13 cellular contexts compared by ENCODE assay signal in genomic region chr1:110477041-110477440, GRCh38. TPM values are rescaled to one million over a fixed set of nuclear protein-coding genes. Genes with fewer than 3 reads are reported as not detected.
A peak's percentile ranks its signal among the peaks of the same experiment; 100 is the strongest.
DNase-seq lines count a peak whose midpoint lies in the region; ATAC-seq and TF ChIP-seq lines count a peak whose summit lies in the region.
"Had no signal": no experiment of that assay in that cellular context is flagged by ENCODE, and none has a peak within 500 bp of the region (broad histone marks: within the 10 kb centered on the region; RNA-seq: fewer than 3 reads in every experiment).

No MANE protein-coding gene starts in this region.

- H3K4me3 ChIP-seq in SK-N-SH (ENCODE audit: low read depth in 2 of 2, low read length in 1 of 2) (no peak overlapping the region), fibroblast of villous mesenchyme (ENCODE audit: low read depth, low read length) (no peak overlapping the region)

- peak; percentile 81 for ATAC-seq in stimulated activated naive CD8-positive, alpha-beta T cell treated with anti-CD3 and anti-CD28 coated beads, Interleukin-15, Interleukin-2, amounts not matched to agents 100 U/mL and 50 U/mL, for 24 hours
- ATAC-seq in natural killer cell treated with Interleukin-12 subunit alpha and Interleukin-12 subunit beta and Interleukin-15 and Interleukin-18, amount 100 ng/mL, for 72 hours = no peak
- ATAC-seq in HG02623 (IDR thresholded peaks at IDR 0.05; ENCODE audit: unreplicated experiment) = no peak

- H3K4me3 Mint-ChIP-seq in natural killer cell treated with Interleukin-12 subunit alpha and Interleukin-12 subunit beta and Interleukin-15 and Interleukin-18, amount 100 ng/mL, for 72 hours = no peak overlapping the region
- H3K4me3 Mint-ChIP-seq: activated CD4-positive, alpha-beta memory T cell treated with anti-CD3 and anti-CD28 coated beads for 36 hours; dendritic cell treated with granulocyte-macrophage colony-stimulating factor and Interleukin-4, amounts not matched to agents 40 ng/mL and 50 ng/mL, for 4 days; H9 had no signal

- POLR2A ChIA-PET in SK-N-SH (lab: Yijun Ruan, JAX) = no interaction called here

- no peaks in the 10 kb centered on the region for H3K9me3 Mint-ChIP-seq in natural killer cell treated with Interleukin-12 subunit alpha and Interleukin-12 subunit beta and Interleukin-15 and Interleukin-18, amount 100 ng/mL, for 72 hours
- H3K9me3 Mint-ChIP-seq: activated CD4-positive, alpha-beta memory T cell treated with anti-CD3 and anti-CD28 coated beads for 36 hours; dendritic cell treated with granulocyte-macrophage colony-stimulating factor and Interleukin-4, amounts not matched to agents 40 ng/mL and 50 ng/mL, for 4 days; H9 had no signal

- TF ChIP-seq CTCF in SK-N-SH (IDR thresholded peaks at IDR 0.05) = no peak
- no peak for TF ChIP-seq CTCF in fibroblast of villous mesenchyme (IDR thresholded peaks at IDR 0.05; ENCODE audit: insufficient read depth, low read depth, low read length)

- H3K36me3 ChIP-seq in SK-N-SH (replicated peaks in 1 of 2; ENCODE audit: control insufficient read depth in 1 of 2, insufficient read depth in 2 of 2, low read length in 1 of 2) = no peaks in the 10 kb centered on the region

- H3K27ac Mint-ChIP-seq in natural killer cell treated with Interleukin-12 subunit alpha and Interleukin-12 subunit beta and Interleukin-15 and Interleukin-18, amount 100 ng/mL, for 72 hours = no peak overlapping the region
- H3K27ac Mint-ChIP-seq: activated CD4-positive, alpha-beta memory T cell treated with anti-CD3 and anti-CD28 coated beads for 36 hours; dendritic cell treated with granulocyte-macrophage colony-stimulating factor and Interleukin-4, amounts not matched to agents 40 ng/mL and 50 ng/mL, for 4 days had no signal

- H3K27me3 Mint-ChIP-seq in natural killer cell treated with Interleukin-12 subunit alpha and Interleukin-12 subunit beta and Interleukin-15 and Interleukin-18, amount 100 ng/mL, for 72 hours = peaks cover 0 to 9% of the 10 kb centered on the region in 2 donors
- H3K27me3 Mint-ChIP-seq: activated CD4-positive, alpha-beta memory T cell treated with anti-CD3 and anti-CD28 coated beads for 36 hours had no signal

- CTCF ChIA-PET in SK-N-SH (lab: Yijun Ruan, JAX) = interaction anchor here (1.0 to 13.4 kb wide), 4 partner anchors 10 to 65 kb away, joined by 3 to 132 read pairs (median 6); no protein-coding TSS in a partner anchor

- H3K79me2 ChIP-seq in SK-N-SH (ENCODE audit: insufficient read depth) = no peaks in the 10 kb centered on the region

- no peaks in the 10 kb centered on the region for H3K36me3 Mint-ChIP-seq in natural killer cell treated with Interleukin-12 subunit alpha and Interleukin-12 subunit beta and Interleukin-15 and Interleukin-18, amount 100 ng/mL, for 72 hours
- H3K36me3 Mint-ChIP-seq: activated CD4-positive, alpha-beta memory T cell treated with anti-CD3 and anti-CD28 coated beads for 36 hours had no signal

- H3K27me3 ChIP-seq in SK-N-SH (ENCODE audit: insufficient read depth) = no peaks in the 10 kb centered on the region

- H3K9me3 ChIP-seq in SK-N-SH = no peaks in the 10 kb centered on the region

- no peaks in the 10 kb centered on the region for H4K20me1 ChIP-seq in SK-N-SH (ENCODE audit: insufficient read depth)

- no peak overlapping the region for H3K9ac ChIP-seq in SK-N-SH

- no peaks in the 10 kb centered on the region for H3K9me2 ChIP-seq in SK-N-SH

- no peak for TF ChIP-seq RAD21 in SK-N-SH (IDR thresholded peaks at IDR 0.05; ENCODE audit: low read length)

- H3F3A ChIP-seq in SK-N-SH (replicated peaks; ENCODE audit: insufficient read depth) = peaks cover 8% of the 10 kb centered on the region

- H2AFZ ChIP-seq in SK-N-SH (ENCODE audit: low read depth) = no peak overlapping the region

- H3K4me2 ChIP-seq in SK-N-SH = no peak overlapping the region

- H3K4me1 ChIP-seq in SK-N-SH (ENCODE audit: control insufficient read depth in 1 of 2, insufficient read depth in 2 of 2, low read depth in 1 of 2, low read length in 1 of 2) = peaks cover 2 to 15% of the 10 kb centered on the region in 2 experiments; a peak in 2 of 4 replicates

- peak overlapping the region in 1 of 2 experiments; percentile 28; a peak in 1 of 4 replicates for H3K27ac ChIP-seq in SK-N-SH (ENCODE audit: low read depth in 2 of 2, low read length in 1 of 2)

- 67% methylated on average over 2 of the region's 2 CpGs for WGBS in SK-N-SH (ENCODE audit: low lambda C conversion rate)

- DNase-seq in NCI-H2196 (lab: John Stamatoyannopoulos, UW; ENCODE audit: unreplicated experiment) (peak; percentile 22), NCI-H2196 treated with DMSO at 0.1 percent for 48 hours (lab: John Stamatoyannopoulos, UW; ENCODE audit: unreplicated experiment) (no peak), SK-N-SH (no peak), fibroblast of villous mesenchyme (ENCODE audit: low read depth) (peak; percentile 61), GOT3 (lab: John Stamatoyannopoulos, UW) (no peak)
- no peak for DNase-seq in stimulated activated naive CD8-positive, alpha-beta T cell treated with anti-CD3 and anti-CD28 coated beads, Interleukin-15, Interleukin-2, amounts not matched to agents 100 U/mL and 50 U/mL, for 24 hours
- DNase-seq in natural killer cell treated with Interleukin-12 subunit alpha and Interleukin-12 subunit beta and Interleukin-15 and Interleukin-18, amount 100 ng/mL, for 72 hours (ENCODE audit: low spot score) = no peak
- DNase-seq: NCI-H774 had no signal

- peak in 1 of 2 experiments; percentile 40; a peak in 1 of 4 replicates for TF ChIP-seq EP300 in SK-N-SH (IDR thresholded peaks at IDR 0.05; ENCODE audit: borderline replicate concordance in 1 of 2, low read depth in 1 of 2, low read length in 1 of 2)

- H3K4me1 Mint-ChIP-seq in natural killer cell treated with Interleukin-12 subunit alpha and Interleukin-12 subunit beta and Interleukin-15 and Interleukin-18, amount 100 ng/mL, for 72 hours (ENCODE audit: low read depth in 2 of 2) = no peaks in the 10 kb centered on the region

TF ChIP-seq in SK-N-SH, 30 proteins besides CTCF, POLR2A, EP300 and RAD21 (continues in another document):
- TF ChIP-seq CHD2 (IDR thresholded peaks at IDR 0.05; ENCODE audit: low read length, partially characterized antibody) (no peak), MEF2A (IDR thresholded peaks at IDR 0.05; ENCODE audit: borderline replicate concordance, low read depth) (no peak), POLR2AphosphoS5 (IDR thresholded peaks at IDR 0.05; ENCODE audit: low read depth, low read length) (no peak), USF2 (IDR thresholded peaks at IDR 0.05; ENCODE audit: borderline replicate concordance, low read depth, low read length) (no peak), GATA2 (CRISPR knock-in tag; IDR thresholded peaks at IDR 0.05) (no peak), GABPA (IDR thresholded peaks at IDR 0.05; ENCODE audit: low read depth) (no peak), FOXJ3 (CRISPR knock-in tag; IDR thresholded peaks at IDR 0.05) (no peak), NFIC (IDR thresholded peaks at IDR 0.05; ENCODE audit: borderline replicate concordance) (peak; percentile 71), TCF12 (IDR thresholded peaks at IDR 0.05) (peak; percentile 63), RCOR1 (IDR thresholded peaks at IDR 0.05; ENCODE audit: low read length) (no peak), ELF1 (IDR thresholded peaks at IDR 0.05) (0 out of 2 replicates have a peak, but pooled peaks have one; percentile 14), USF1 (IDR thresholded peaks at IDR 0.05; ENCODE audit: borderline replicate concordance, low read depth) (no peak), JUND (IDR thresholded peaks at IDR 0.05) (peak; percentile 82), MAX (IDR thresholded peaks at IDR 0.05; ENCODE audit: low read depth) (no peak)

RNA-seq across cellular contexts. Expression of gene PROK1, which starts 26.1 kb away (rescaled TPM):
- polyA plus RNA-seq in SK-N-SH (2012; rRNA removed) = not detected in 2 replicates
- polyA plus RNA-seq in SK-N-SH (2012; cell fraction: cytosol; rRNA removed) = 0.01 TPM in 1 of 2 replicates, not detected in the other
- 0.04 TPM in 1 of 2 replicates, not detected in the other for polyA plus RNA-seq in SK-N-SH (2012; cell fraction: nucleus; rRNA removed)
- not detected in 2 replicates for total RNA-seq in fibroblast of villous mesenchyme
- under 1 TPM in 1 of 2 donors, not detected in 1; 0.21 TPM for total RNA-seq in natural killer cell treated with Interleukin-12 subunit alpha and Interleukin-12 subunit beta and Interleukin-15 and Interleukin-18, amount 100 ng/mL, for 72 hours
- total RNA-seq: activated CD4-positive, alpha-beta memory T cell treated with anti-CD3 and anti-CD28 coated beads for 36 hours; H9 had no signal

RNA-seq across cellular contexts. Expression of gene KCNA10, which starts 41.9 kb away (rescaled TPM):
- not detected in 2 replicates for polyA plus RNA-seq in SK-N-SH (2012; rRNA removed)
- polyA plus RNA-seq in SK-N-SH (2012; cell fraction: cytosol; rRNA removed) = not detected in 2 replicates
- not detected in 2 replicates for polyA plus RNA-seq in SK-N-SH (2012; cell fraction: nucleus; rRNA removed)
- not detected in 2 replicates for total RNA-seq in fibroblast of villous mesenchyme
- total RNA-seq in natural killer cell treated with Interleukin-12 subunit alpha and Interleukin-12 subunit beta and Interleukin-15 and Interleukin-18, amount 100 ng/mL, for 72 hours = not detected
- total RNA-seq: activated CD4-positive, alpha-beta memory T cell treated with anti-CD3 and anti-CD28 coated beads for 36 hours; H9; lower leg skin had no signal

Comparison
In these comparisons a context has a peak if more than half of its experiments do, and no peak if none do; other contexts are left out.
1. DNase-seq: peak in NCI-H2196 (single experiment) and fibroblast of villous mesenchyme (single experiment); none in NCI-H2196 treated with DMSO at 0.1 percent for 48 hours (single experiment), SK-N-SH (single experiment), stimulated activated naive CD8-positive, alpha-beta T cell treated with anti-CD3 and anti-CD28 coated beads, Interleukin-15, Interleukin-2, amounts not matched to agents 100 U/mL and 50 U/mL, for 24 hours (single experiment), natural killer cell treated with Interleukin-12 subunit alpha and Interleukin-12 subunit beta and Interleukin-15 and Interleukin-18, amount 100 ng/mL, for 72 hours (single experiment) and GOT3 (single experiment).